32 cellular contexts compared by ENCODE assay signal in the genomic region with DNA sequence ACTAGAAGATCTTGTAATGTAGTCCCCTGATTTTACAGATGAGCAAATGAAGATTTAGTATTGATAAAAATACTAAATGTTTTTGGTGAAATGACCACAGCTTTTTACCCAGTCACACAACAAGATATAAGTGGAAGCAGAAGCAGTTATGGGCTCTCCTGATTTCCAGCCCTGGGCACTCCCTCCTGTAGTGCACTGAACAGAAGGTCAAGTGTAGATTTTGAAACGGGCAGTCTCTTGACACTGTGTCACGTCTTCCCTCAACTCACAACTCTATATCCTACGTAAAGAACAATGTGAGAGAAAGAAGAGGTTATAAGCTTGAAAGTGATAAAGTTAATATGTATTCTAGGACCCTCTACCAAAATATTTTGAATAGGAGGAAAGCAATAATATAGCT. TPM values are rescaled to one million over a fixed set of nuclear protein-coding genes. Genes with fewer than 3 reads are reported as not detected.
A peak's percentile ranks its signal among the peaks of the same experiment; 100 is the strongest.
DNase-seq lines count a peak whose midpoint lies in the region; ATAC-seq and TF ChIP-seq lines count a peak whose summit lies in the region.
"Had no signal": no experiment of that assay in that cellular context is flagged by ENCODE, and none has a peak within 500 bp of the region (broad histone marks: within the 10 kb centered on the region; RNA-seq: fewer than 3 reads in every experiment).

No MANE protein-coding gene starts in this region.

- peak; percentile 87 for ATAC-seq in left lung
- peak; percentile 51 for ATAC-seq in upper lobe of right lung
- ATAC-seq in body of pancreas: no peak
- ATAC-seq: A549; CD8-positive, alpha-beta T cell had no signal

- TF ChIP-seq POLR2A in body of pancreas (IDR thresholded peaks at IDR 0.05): no peak

- 58 to 66% methylated on average over 3 of the region's 3 CpGs for WGBS in body of pancreas, 2 donors

- no peak overlapping the region for H3K4me2 ChIP-seq in Karpas-422 (ENCODE audit: low read depth, low read length, poor library complexity, severe bottlenecking)
- H3K4me2 ChIP-seq: A549; BLaER1; BLaER1 treated with 17β-estradiol and CSF1 and Interleukin-3, amounts not matched to agents 10 nM and 100 nM had no signal

- DNase-seq in Karpas-422 (peak; percentile 2), left lung (no peak), upper lobe of right lung (no peak), body of pancreas (no peak), KG1 (lab: John Stamatoyannopoulos, UW) (no peak), UCSD-AML1 (lab: John Stamatoyannopoulos, UW; ENCODE audit: unreplicated experiment) (no peak)
- DNase-seq: 8988T; ACHN; AML-193; BE2C; C1 segment of cervical spinal cord; Caco-2; Calu3; CD4-positive, alpha-beta memory T cell; CD4-positive, alpha-beta T cell; CD4-positive, CD25-positive, alpha-beta regulatory T cell; CD8-positive, alpha-beta memory T cell; CD8-positive, alpha-beta T cell; COR-L47; DMS 273 treated with DMSO at 0.1 percent for 48 hours; DMS153; DMS53; DMS79; DMS79 treated with DMSO at 0.1 percent for 48 hours; DND-41; EL had no signal

- H4K20me1 ChIP-seq in Karpas-422 (ENCODE audit: insufficient read depth, low read depth, low read length): no peaks in the 10 kb centered on the region
- H4K20me1 ChIP-seq: BLaER1; BLaER1 treated with 17β-estradiol and CSF1 and Interleukin-3, amounts not matched to agents 10 nM and 100 nM had no signal

- TF ChIP-seq CTCF in left lung (IDR thresholded peaks at IDR 0.05) (no peak), upper lobe of right lung (IDR thresholded peaks at IDR 0.05) (no peak), body of pancreas (IDR thresholded peaks at IDR 0.05) (no peak)

- no peak overlapping the region for H2AFZ ChIP-seq in Karpas-422 (ENCODE audit: low read length)

- H3K9me2 ChIP-seq in Karpas-422 (replicated peaks; ENCODE audit: insufficient read depth, low read length): no peaks in the 10 kb centered on the region

- H3K27me3 ChIP-seq in Karpas-422 (ENCODE audit: low read length) (no peaks in the 10 kb centered on the region), left lung (no peaks in the 10 kb centered on the region), upper lobe of right lung (no peaks in the 10 kb centered on the region), body of pancreas (no peaks in the 10 kb centered on the region)
- H3K27me3 ChIP-seq: BE2C; BLaER1; BLaER1 treated with 17β-estradiol and CSF1 and Interleukin-3, amounts not matched to agents 10 nM and 100 nM had no signal

- H3K9me3 ChIP-seq in Karpas-422 (ENCODE audit: low read length) (no peaks in the 10 kb centered on the region), left lung (no peaks in the 10 kb centered on the region), upper lobe of right lung (no peaks in the 10 kb centered on the region), body of pancreas (no peaks in the 10 kb centered on the region)
- H3K9me3 ChIP-seq: A549; BE2C; BLaER1; BLaER1 treated with 17β-estradiol and CSF1 and Interleukin-3, amounts not matched to agents 10 nM and 100 nM; Caco-2 had no signal

- intact Hi-C loops in left lung (cut with DNase I) (no loop called here), upper lobe of right lung (cut with DNase I) (no loop called here), body of pancreas (cut with DNase I) (no loop called here)

- H3K9ac ChIP-seq in Karpas-422 (ENCODE audit: low read length): no peak overlapping the region
- H3K9ac ChIP-seq: BLaER1; BLaER1 treated with 17β-estradiol and CSF1 and Interleukin-3, amounts not matched to agents 10 nM and 100 nM had no signal

- H3K36me3 ChIP-seq in Karpas-422 (ENCODE audit: insufficient read depth, low read length) (no peaks in the 10 kb centered on the region), left lung (no peaks in the 10 kb centered on the region), upper lobe of right lung (no peaks in the 10 kb centered on the region), body of pancreas (replicated peaks in 1 of 2; ENCODE audit: insufficient read depth in 1 of 2, low read depth in 2 of 2) (no peaks in the 10 kb centered on the region)
- H3K36me3 ChIP-seq: BE2C; BLaER1; BLaER1 treated with 17β-estradiol and CSF1 and Interleukin-3, amounts not matched to agents 10 nM and 100 nM had no signal

- H3K4me3 ChIP-seq in Karpas-422 (ENCODE audit: low read length) (no peak overlapping the region), left lung (no peak overlapping the region), upper lobe of right lung (no peak overlapping the region), body of pancreas (no peak overlapping the region)
- H3K4me3 ChIP-seq: A549; BLaER1; BLaER1 treated with 17β-estradiol and CSF1 and Interleukin-3, amounts not matched to agents 10 nM and 100 nM had no signal

- H3K4me1 ChIP-seq in Karpas-422 (ENCODE audit: low read length) (no peaks in the 10 kb centered on the region), left lung (no peaks in the 10 kb centered on the region), upper lobe of right lung (no peaks in the 10 kb centered on the region), body of pancreas (no peaks in the 10 kb centered on the region)
- H3K4me1 ChIP-seq: A549; BE2C; BLaER1; BLaER1 treated with 17β-estradiol and CSF1 and Interleukin-3, amounts not matched to agents 10 nM and 100 nM; Caco-2 had no signal

- no peaks in the 10 kb centered on the region for H3K79me2 ChIP-seq in Karpas-422 (ENCODE audit: low read length)

- H3K27ac ChIP-seq in Karpas-422 (ENCODE audit: low read length): no peak overlapping the region
- H3K27ac ChIP-seq in left lung: no peak overlapping the region
- H3K27ac ChIP-seq in upper lobe of right lung: no peak overlapping the region
- H3K27ac ChIP-seq in body of pancreas: no peak overlapping the region
- H3K27ac ChIP-seq: 22Rv1; A549; BLaER1; BLaER1 treated with 17β-estradiol and CSF1 and Interleukin-3, amounts not matched to agents 10 nM and 100 nM; C4-2B had no signal

RNA-seq across cellular contexts. Expression of a gene that starts 23.3 kb away (rescaled TPM):
- not detected in 2 replicates for total RNA-seq in Karpas-422 (2014; rRNA removed; shearing (Covaris generic); ENCODE audit: low replicate concordance)
- 10 to 100 TPM in 1 of 2 donors, 1 to 10 TPM in 1; 7.6 to 12.6 TPM for total RNA-seq in left lung
- total RNA-seq in upper lobe of right lung: 5.9 TPM
- 1 to 10 TPM in 1 of 2 donors, under 1 TPM in 1; 0.66 to 1.0 TPM for total RNA-seq in body of pancreas
- total RNA-seq: Calu3, Daoy had no signal
